ENCODE assay signal across 1 cellular context in genomic region chr19:48872182-48872883, GRCh38.
TF ChIP-seq lines count a peak whose summit lies in the region.

PPP1R15A (plus strand) TSS chr19:48872421; CDS start chr19:48873234, 813 bp downstream.

TF ChIP-seq in HepG2, 621 proteins besides CTCF, POLR2A, EP300 and RAD21 (continued from another document and continues in another):
- TF ChIP-seq, protein P1, sequence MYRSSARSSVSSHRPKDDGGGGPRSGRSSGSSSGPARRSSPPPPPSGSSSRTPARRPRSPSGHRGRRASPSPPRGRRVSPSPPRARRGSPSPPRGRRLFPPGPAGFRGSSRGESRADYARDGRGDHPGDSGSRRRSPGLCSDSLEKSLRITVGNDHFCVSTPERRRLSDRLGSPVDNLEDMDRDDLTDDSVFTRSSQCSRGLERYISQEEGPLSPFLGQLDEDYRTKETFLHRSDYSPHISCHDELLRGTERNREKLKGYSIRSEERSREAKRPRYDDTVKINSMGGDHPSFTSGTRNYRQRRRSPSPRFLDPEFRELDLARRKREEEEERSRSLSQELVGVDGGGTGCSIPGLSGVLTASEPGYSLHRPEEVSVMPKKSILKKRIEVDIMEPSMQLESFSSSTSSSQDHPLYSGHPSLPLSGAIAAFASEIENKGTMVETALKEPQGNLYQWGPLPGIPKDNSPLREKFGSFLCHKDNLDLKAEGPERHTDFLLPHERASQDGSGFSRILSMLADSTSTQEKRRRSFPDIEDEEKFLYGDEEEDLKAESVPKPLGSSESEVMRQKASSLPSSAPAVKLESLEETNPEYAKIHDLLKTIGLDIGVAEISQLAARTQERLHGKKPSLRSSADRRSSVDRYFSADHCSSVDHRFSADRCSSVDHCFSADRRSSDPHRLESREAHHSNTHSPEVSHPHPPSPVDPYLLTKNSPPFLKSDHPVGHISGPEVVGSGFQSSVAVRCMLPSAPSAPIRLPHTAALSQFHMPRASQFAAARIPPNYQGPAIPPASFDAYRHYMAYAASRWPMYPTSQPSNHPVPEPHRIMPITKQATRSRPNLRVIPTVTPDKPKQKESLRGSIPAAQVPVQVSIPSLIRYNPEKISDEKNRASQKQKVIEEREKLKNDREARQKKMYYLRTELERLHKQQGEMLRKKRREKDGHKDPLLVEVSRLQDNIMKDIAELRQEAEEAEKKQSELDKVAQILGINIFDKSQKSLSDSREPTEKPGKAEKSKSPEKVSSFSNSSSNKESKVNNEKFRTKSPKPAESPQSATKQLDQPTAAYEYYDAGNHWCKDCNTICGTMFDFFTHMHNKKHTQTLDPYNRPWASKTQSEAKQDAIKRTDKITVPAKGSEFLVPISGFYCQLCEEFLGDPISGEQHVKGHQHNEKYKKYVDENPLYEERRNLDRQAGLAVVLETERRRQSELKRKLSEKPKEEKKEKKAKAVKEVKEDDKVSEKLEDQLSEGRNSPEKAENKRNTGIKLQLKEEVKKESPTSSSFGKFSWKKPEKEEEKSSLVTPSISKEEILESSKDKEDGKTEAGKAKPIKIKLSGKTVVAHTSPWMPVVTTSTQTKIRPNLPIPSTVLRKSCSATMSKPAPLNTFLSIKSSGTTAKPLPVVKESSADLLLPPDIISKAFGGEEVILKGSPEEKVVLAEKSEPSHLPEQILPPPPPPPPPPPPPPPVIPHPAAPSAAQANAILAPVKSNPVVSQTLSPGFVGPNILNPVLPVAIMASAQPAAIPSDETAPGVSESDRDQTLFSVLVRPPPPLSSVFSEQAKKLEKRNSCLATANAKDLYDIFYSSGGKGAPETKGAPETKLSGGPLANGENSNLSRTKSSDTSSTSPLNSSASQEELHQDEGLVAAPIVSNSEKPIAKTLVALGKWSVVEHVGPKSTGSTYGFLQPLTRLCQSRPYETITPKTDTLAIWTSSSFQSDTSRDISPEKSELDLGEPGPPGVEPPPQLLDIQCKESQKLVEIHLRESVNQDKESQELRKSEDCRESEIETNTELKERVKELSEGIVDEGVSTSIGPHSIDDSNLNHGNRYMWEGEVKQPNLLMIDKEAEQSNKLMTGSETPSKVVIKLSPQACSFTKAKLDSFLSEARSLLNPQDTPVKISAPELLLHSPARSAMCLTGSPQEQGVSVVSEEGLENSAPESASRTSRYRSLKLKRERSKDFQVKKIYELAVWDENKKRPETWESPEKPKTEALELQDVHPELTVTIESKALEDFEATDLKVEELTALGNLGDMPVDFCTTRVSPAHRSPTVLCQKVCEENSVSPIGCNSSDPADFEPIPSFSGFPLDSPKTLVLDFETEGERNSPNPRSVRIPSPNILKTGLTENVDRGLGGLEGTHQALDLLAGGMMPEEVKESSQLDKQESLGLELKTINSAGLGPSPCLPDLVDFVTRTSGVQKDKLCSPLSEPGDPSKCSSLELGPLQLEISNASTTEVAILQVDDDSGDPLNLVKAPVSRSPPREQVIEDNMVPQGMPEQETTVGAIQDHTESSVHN (CRISPR knock-in tag; IDR thresholded peaks at IDR 0.05) = no peak
- no peak for TF ChIP-seq MLXIP (CRISPR knock-in tag; IDR thresholded peaks at IDR 0.05; ENCODE audit: borderline replicate concordance)
- TF ChIP-seq, protein P2, sequence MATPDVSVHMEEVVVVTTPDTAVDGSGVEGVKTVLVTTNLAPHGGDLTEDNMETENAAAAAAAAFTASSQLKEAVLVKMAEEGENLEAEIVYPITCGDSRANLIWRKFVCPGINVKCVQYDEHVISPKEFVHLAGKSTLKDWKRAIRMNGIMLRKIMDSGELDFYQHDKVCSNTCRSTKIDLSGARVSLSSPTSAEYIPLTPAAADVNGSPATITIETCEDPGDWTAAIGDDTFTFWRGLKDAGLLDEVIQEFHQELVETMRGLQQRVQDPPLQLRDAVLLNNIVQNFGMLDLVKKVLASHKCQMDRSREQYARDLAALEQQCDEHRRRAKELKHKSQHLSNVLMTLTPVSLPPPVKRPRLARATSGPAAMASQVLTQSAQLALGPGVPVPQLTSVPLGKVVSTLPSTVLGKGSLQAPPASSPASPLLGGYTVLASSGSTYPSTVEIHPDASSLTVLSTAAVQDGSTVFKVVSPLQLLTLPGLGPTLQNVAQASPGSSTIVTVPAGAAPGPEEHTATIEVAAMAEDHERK (CRISPR knock-in tag; IDR thresholded peaks at IDR 0.05; ENCODE audit: low read depth) = no peak; the same call in 1 of the 2 replicates
- TF ChIP-seq ZNF510 (CRISPR knock-in tag; IDR thresholded peaks at IDR 0.05; ENCODE audit: low read depth) = no peak
- TF ChIP-seq NONO (IDR thresholded peaks at IDR 0.05) = no peak
- TF ChIP-seq NONO (CRISPR knock-in tag; conservative IDR thresholded peaks at IDR 0.05) = peak; percentile 77; the same call in 1 of the 2 replicates
- 0 out of 2 replicates have a peak, but pooled peaks have one; percentile 76 for TF ChIP-seq ZNF891 (CRISPR knock-in tag; IDR thresholded peaks at IDR 0.05)
- no peak for TF ChIP-seq HNF1A (IDR thresholded peaks at IDR 0.05; ENCODE audit: low read depth)
- peak; percentile 39; the same call in 1 of the 2 replicates for TF ChIP-seq HNF1A (CRISPR knock-in tag; IDR thresholded peaks at IDR 0.05; ENCODE audit: borderline replicate concordance)
- TF ChIP-seq ZNF598 (CRISPR knock-in tag; IDR thresholded peaks at IDR 0.05; ENCODE audit: borderline replicate concordance) = peak; percentile 94; the same call in 1 of the 2 replicates
- TF ChIP-seq NFE2L2 (IDR thresholded peaks at IDR 0.05; ENCODE audit: low read length) = peak; percentile 81; the same call in 1 of the 2 replicates
- TF ChIP-seq KAT8 (CRISPR knock-in tag; IDR thresholded peaks at IDR 0.05) = peak; percentile 75
- TF ChIP-seq ZNF724P (CRISPR knock-in tag; IDR thresholded peaks at IDR 0.05; ENCODE audit: borderline replicate concordance) = no peak; the same call in 1 of the 2 replicates
- no peak for TF ChIP-seq RNF219 (CRISPR knock-in tag; IDR thresholded peaks at IDR 0.05)
- no peak for TF ChIP-seq ZNF576 (CRISPR knock-in tag; IDR thresholded peaks at IDR 0.05)
- TF ChIP-seq HMGA1 (CRISPR knock-in tag; conservative IDR thresholded peaks at IDR 0.05) = no peak
- peak in 1 of 2 experiments; percentile 80; a peak in 2 of 4 replicates for TF ChIP-seq KLF16 (CRISPR knock-in tag; IDR thresholded peaks at IDR 0.05)
- TF ChIP-seq MATR3 (CRISPR knock-in tag; IDR thresholded peaks at IDR 0.05) = no peak
- peak; percentile 59 for TF ChIP-seq ELF3 (CRISPR knock-in tag; IDR thresholded peaks at IDR 0.05)
- peak; percentile 45 for TF ChIP-seq HNRNPLL (IDR thresholded peaks at IDR 0.05; ENCODE audit: low read depth, low read length, poor library complexity, severe bottlenecking)
- TF ChIP-seq, protein P3, sequence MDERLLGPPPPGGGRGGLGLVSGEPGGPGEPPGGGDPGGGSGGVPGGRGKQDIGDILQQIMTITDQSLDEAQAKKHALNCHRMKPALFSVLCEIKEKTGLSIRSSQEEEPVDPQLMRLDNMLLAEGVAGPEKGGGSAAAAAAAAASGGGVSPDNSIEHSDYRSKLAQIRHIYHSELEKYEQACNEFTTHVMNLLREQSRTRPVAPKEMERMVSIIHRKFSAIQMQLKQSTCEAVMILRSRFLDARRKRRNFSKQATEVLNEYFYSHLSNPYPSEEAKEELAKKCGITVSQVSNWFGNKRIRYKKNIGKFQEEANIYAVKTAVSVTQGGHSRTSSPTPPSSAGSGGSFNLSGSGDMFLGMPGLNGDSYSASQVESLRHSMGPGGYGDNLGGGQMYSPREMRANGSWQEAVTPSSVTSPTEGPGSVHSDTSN (CRISPR knock-in tag; IDR thresholded peaks at IDR 0.05) = peak; percentile 89
- 0 out of 2 replicates have a peak, but pooled peaks have one; percentile 22 for TF ChIP-seq FOXO1 (CRISPR knock-in tag; IDR thresholded peaks at IDR 0.05)
- TF ChIP-seq ZKSCAN1 (IDR thresholded peaks at IDR 0.05; ENCODE audit: low read length) = no peak
- TF ChIP-seq ZBED4 (CRISPR knock-in tag; IDR thresholded peaks at IDR 0.05; ENCODE audit: borderline replicate concordance) = no peak
